Comparison of ENCODE assay signal across 12 cellular contexts in the genomic region with DNA sequence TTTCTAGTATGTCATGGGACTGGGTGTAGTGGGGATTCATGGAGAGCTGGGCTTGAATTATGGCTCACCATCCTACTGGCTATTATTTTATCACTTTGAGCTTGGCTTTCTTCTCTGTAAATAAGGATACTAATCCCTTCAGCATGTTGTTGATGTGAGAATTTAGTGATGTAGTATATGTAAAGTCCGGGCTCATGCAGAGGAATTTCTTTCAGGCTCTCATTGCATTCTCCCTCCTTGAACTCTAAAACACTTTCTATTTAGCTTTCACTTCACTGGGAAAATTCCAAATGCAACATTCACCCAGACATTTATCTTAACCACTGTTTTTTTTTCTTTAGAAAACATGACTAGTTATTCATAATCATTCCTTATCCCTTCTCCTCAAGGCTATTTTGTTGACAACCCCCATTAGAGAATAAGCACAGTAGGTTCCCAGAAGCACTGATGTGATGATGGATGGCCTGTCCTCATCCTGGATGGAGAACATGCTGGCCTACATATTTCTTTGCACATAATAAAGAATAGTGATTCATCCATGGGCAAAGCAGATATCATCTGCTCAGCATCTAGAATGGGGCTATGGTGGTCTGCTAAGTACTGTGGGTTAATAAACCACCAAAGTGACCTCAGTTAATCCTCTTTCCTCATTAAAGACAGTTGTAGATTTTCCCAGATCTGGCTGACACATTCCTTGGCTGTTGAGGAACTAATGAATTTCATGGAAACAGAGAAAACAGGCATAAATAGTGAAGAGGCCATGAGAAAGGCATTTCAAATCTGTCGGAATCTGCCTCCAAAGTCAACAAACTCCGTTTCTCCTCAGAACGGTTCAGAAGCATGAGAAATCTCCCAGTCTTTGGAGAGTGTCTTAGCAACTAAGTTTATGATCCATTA.
DNase-seq lines count a peak whose midpoint lies in the region; TF ChIP-seq lines count a peak whose summit lies in the region.
"Had no signal": no experiment of that assay in that cellular context is flagged by ENCODE, and none has a peak within 500 bp of the region (broad histone marks: within the 10 kb centered on the region; RNA-seq: fewer than 3 reads in every experiment).

No MANE protein-coding gene starts in this region.

- no peaks in the 10 kb centered on the region for H3K9me3 ChIP-seq in smooth muscle cell (replicated peaks; ENCODE audit: low read depth)

- no peak overlapping the region for H3K9ac ChIP-seq in smooth muscle cell (ENCODE audit: low read depth)

- peaks cover 17% of the 10 kb centered on the region for H3K4me1 ChIP-seq in smooth muscle cell (ENCODE audit: low read depth)

- H3K27me3 ChIP-seq in kidney epithelial cell (ENCODE audit: control insufficient read depth, insufficient read depth, low read length) (no peaks in the 10 kb centered on the region), smooth muscle cell (ENCODE audit: low read depth) (peaks cover 36% of the 10 kb centered on the region)

- H3K27ac ChIP-seq in smooth muscle cell (ENCODE audit: low read depth), result peak overlapping the region; percentile 50

- H3K4me3 ChIP-seq in choroid plexus epithelial cell (ENCODE audit: low read depth, low read length) (no peak overlapping the region), kidney epithelial cell (ENCODE audit: low read depth, low read length) (no peak overlapping the region), smooth muscle cell (no peak overlapping the region)

- H3K36me3 ChIP-seq in kidney epithelial cell (ENCODE audit: control insufficient read depth, insufficient read depth, low read length), result no peaks in the 10 kb centered on the region
- no peaks in the 10 kb centered on the region for H3K36me3 ChIP-seq in smooth muscle cell (ENCODE audit: low read depth)

- TF ChIP-seq CTCF in choroid plexus epithelial cell (conservative IDR thresholded peaks at IDR 0.05; ENCODE audit: low read depth, low read length) (no peak), kidney epithelial cell (IDR thresholded peaks at IDR 0.05; ENCODE audit: insufficient read depth, low read length, poor library complexity, severe bottlenecking) (no peak), smooth muscle cell (IDR thresholded peaks at IDR 0.05; ENCODE audit: borderline replicate concordance, insufficient read depth, poor library complexity, severe bottlenecking) (no peak)

- H3K79me2 ChIP-seq in smooth muscle cell (ENCODE audit: low read depth), result no peaks in the 10 kb centered on the region

- peak overlapping the region; percentile 30 for H3K4me2 ChIP-seq in smooth muscle cell

- DNase-seq in GM03348 (ENCODE audit: low spot score) (peak; percentile 46), choroid plexus epithelial cell (ENCODE audit: low read depth) (peak; percentile 61), kidney epithelial cell (ENCODE audit: low read depth) (peak; percentile 12), smooth muscle cell (lab: John Stamatoyannopoulos, UW; ENCODE audit: unreplicated experiment) (no peak), NOMO-1 treated with dmso at 0.1 percent for 144 hours (lab: John Stamatoyannopoulos, UW; ENCODE audit: unreplicated experiment) (no peak), NCI-H446 (lab: John Stamatoyannopoulos, UW) (no peak)
- DNase-seq in NK-92 treated with Interleukin-12 subunit alpha and Interleukin-12 subunit beta, amount 100 ng/mL, for 24 hours (lab: John Stamatoyannopoulos, UW), result no peak
- no peak for DNase-seq in stimulated activated CD4-positive, alpha-beta T cell treated with anti-CD3 and anti-CD28 coated beads, Interleukin-2, amount 100 ng/mL, for 24 hours
- DNase-seq: activated CD4-positive, alpha-beta memory T cell treated with anti-CD3 and anti-CD28 coated beads for 36 hours; effector memory CD8-positive, alpha-beta T cell; NCI-H1436 treated with DMSO at 0.1 percent for 48 hours; T-helper 17 cell had no signal

- 3% methylated on average over 4 of the region's 4 CpGs for WGBS in smooth muscle cell (ENCODE audit: low lambda C conversion rate)

- no peaks in the 10 kb centered on the region for H4K20me1 ChIP-seq in smooth muscle cell (ENCODE audit: low read depth)

- no peak overlapping the region for H2AFZ ChIP-seq in smooth muscle cell (ENCODE audit: low read depth)

- peaks cover 9% of the 10 kb centered on the region for H3F3A ChIP-seq in smooth muscle cell (ENCODE audit: low read depth)

Comparison
In these comparisons a context has a peak if more than half of its experiments do, and no peak if none do; other contexts are left out.
1. DNase-seq: peak in GM03348 (single experiment), choroid plexus epithelial cell (single experiment) and kidney epithelial cell (single experiment); none in smooth muscle cell (single experiment), NOMO-1 treated with dmso at 0.1 percent for 144 hours (single experiment), NK-92 treated with Interleukin-12 subunit alpha and Interleukin-12 subunit beta, amount 100 ng/mL, for 24 hours (single experiment), stimulated activated CD4-positive, alpha-beta T cell treated with anti-CD3 and anti-CD28 coated beads, Interleukin-2, amount 100 ng/mL, for 24 hours (0 of 2) and NCI-H446 (0 of 2).